ENCODE assay signal across 37 cellular contexts in genomic region chrX:151726751-151727150, GRCh38. TPM values are rescaled to one million over a fixed set of nuclear protein-coding genes. Genes with fewer than 3 reads are reported as not detected.
"Had no signal": no experiment of that assay in that cellular context is flagged by ENCODE, and none has a peak within 500 bp of the region (broad histone marks: within the 10 kb centered on the region; RNA-seq: fewer than 3 reads in every experiment).

No MANE protein-coding gene starts in this region.

- H3K27ac ChIP-seq: adrenal gland, body of pancreas, brain microvascular endothelial cell, breast epithelium, VCaP had no signal

- H3K36me3 ChIP-seq: adrenal gland, brain microvascular endothelial cell, breast epithelium had no signal

- H3K9me3 ChIP-seq: adrenal gland, body of pancreas, breast epithelium had no signal

- H3K4me3 ChIP-seq: adrenal gland, body of pancreas, breast epithelium had no signal

- FAIRE-seq: astrocyte, TTC549 had no signal

- H3K27me3 ChIP-seq: adrenal gland, body of pancreas, brain microvascular endothelial cell had no signal

- ATAC-seq: activated CD8-positive, alpha-beta T cell treated with anti-CD3 and anti-CD28 coated beads for 36 hours; activated naive CD4-positive, alpha-beta T cell treated with anti-CD3 and anti-CD28 coated beads, Interleukin-2, amount 50 U/mL, for 72 hours; activated T-helper 17 cell treated with anti-CD3 and anti-CD28 coated beads, Interleukin-2, amount 50 U/mL, for 72 hours; body of pancreas; T-cell; T-helper 17 cell had no signal

- H3K4me1 ChIP-seq: adrenal gland, breast epithelium had no signal

- DNase-seq: activated B cell treated with CpG ODN at 0.5 μM for 24 hours; activated CD4-positive, alpha-beta memory T cell treated with anti-CD3 and anti-CD28 coated beads for 36 hours; activated CD4-positive, alpha-beta T cell treated with anti-CD3 and anti-CD28 coated beads for 4 hours; activated CD4-positive, alpha-beta T cell treated with anti-CD3 and anti-CD28 coated beads, Interleukin-2, amount 10 ng/mL, durations not matched to agents 24 days and 14 days; activated CD4-positive, alpha-beta T cell treated with anti-CD3 and anti-CD28 coated beads, Interleukin-2, amount 50 U/mL, for 1 hour; activated CD4-positive, alpha-beta T cell treated with anti-CD3 and anti-CD28 coated beads, Interleukin-2, amount 50 U/mL, for 4 hours; activated CD4-positive, CD25-positive, alpha-beta regulatory T cell treated with anti-CD3 and anti-CD28 coated beads, Interleukin-2, amount 50 U/mL, for 72 hours; activated CD8-positive, alpha-beta memory T cell treated with anti-CD3 and anti-CD28 coated beads, Interleukin-2, amount 50 U/mL, for 4 hours; activated CD8-positive, alpha-beta T cell treated with anti-CD3 and anti-CD28 coated beads for 36 hours; activated effector memory CD4-positive, alpha-beta T cell treated with anti-CD3 and anti-CD28 coated beads, Interleukin-2, amount 50 U/mL, for 16 hours; activated gamma-delta T cell treated with Interleukin-2 at 50 U/mL for 16 hours; activated naive CD4-positive, alpha-beta T cell; activated naive CD4-positive, alpha-beta T cell treated with anti-CD3 and anti-CD28 coated beads for 36 hours; activated naive CD4-positive, alpha-beta T cell treated with anti-CD3 and anti-CD28 coated beads, Interleukin-2, amount 50 U/mL, for 16 hours; activated naive CD8-positive, alpha-beta T cell treated with anti-CD3 and anti-CD28 coated beads for 36 hours; activated T-cell treated with anti-CD3 and anti-CD28 coated beads for 4 hours; activated T-cell treated with anti-CD3 and anti-CD28 coated beads, Interleukin-2, amount 50 U/mL, for 1 hour; activated T-cell treated with anti-CD3 and anti-CD28 coated beads, Interleukin-2, amount 50 U/mL, for 48 hours; adrenal gland; amniotic stem cell; body of pancreas; brain microvascular endothelial cell; central memory CD4-positive, alpha-beta T cell; T-cell; T-helper 17 cell had no signal

RNA-seq across cellular contexts. Expression of gene CNGA2, which starts 7.8 kb away (rescaled TPM):
- total RNA-seq: activated B cell treated with CpG ODN at 0.5 μM for 24 hours; activated CD4-positive, alpha-beta memory T cell treated with anti-CD3 and anti-CD28 coated beads for 36 hours; activated CD4-positive, alpha-beta T cell treated with anti-CD3 and anti-CD28 coated beads, Interleukin-2, amount 10 ng/mL, durations not matched to agents 24 days and 14 days; activated CD8-positive, alpha-beta memory T cell treated with anti-CD3 and anti-CD28 coated beads for 36 hours; activated CD8-positive, alpha-beta T cell treated with anti-CD3 and anti-CD28 coated beads for 36 hours; activated naive CD4-positive, alpha-beta T cell treated with anti-CD3 and anti-CD28 coated beads for 36 hours; activated naive CD4-positive, alpha-beta T cell treated with anti-CD3 and anti-CD28 coated beads, Interleukin-2, amount 50 U/mL, for 72 hours; activated naive CD8-positive, alpha-beta T cell treated with anti-CD3 and anti-CD28 coated beads for 36 hours; activated T-helper 1 cell treated with anti-CD3 and anti-CD28 coated beads, Interleukin-12 subunit alpha, Interleukin-12 subunit beta, Interleukin-2, Interleukin-4 antibody, amounts not matched to agents 30 ng/mL and 10 ng/mL and 1 ng/mL, durations not matched to agents 14 hours and 24 hours and 36 hours; activated T-helper 17 cell treated with anti-CD3 and anti-CD28 coated beads, Interleukin-2, amount 50 U/mL, for 72 hours; adrenal gland; aorta; astrocyte; body of pancreas; breast epithelium; cardiac septum; T-cell; T-helper 1 cell treated with Interleukin-12 subunit alpha and Interleukin-12 subunit beta and Interleukin-4 antibody, amounts not matched to agents 30 ng/mL and 1 ng/mL, for 36 hours; T-helper 17 cell; T-helper 2 cell treated with Interferon-gamma antibody and Interleukin-4, amounts not matched to agents 100 ng/mL and 5 ng/mL, for 36 hours had no signal
- polyA plus RNA-seq: adrenal gland, aorta had no signal

RNA-seq across cellular contexts. Expression of gene FATE1, which starts 10.9 kb away (rescaled TPM):
- total RNA-seq: activated B cell treated with CpG ODN at 0.5 μM for 24 hours; activated CD4-positive, alpha-beta memory T cell treated with anti-CD3 and anti-CD28 coated beads for 36 hours; activated CD4-positive, alpha-beta T cell treated with anti-CD3 and anti-CD28 coated beads, Interleukin-2, amount 10 ng/mL, durations not matched to agents 24 days and 14 days; activated CD8-positive, alpha-beta memory T cell treated with anti-CD3 and anti-CD28 coated beads for 36 hours; activated CD8-positive, alpha-beta T cell treated with anti-CD3 and anti-CD28 coated beads for 36 hours; activated naive CD4-positive, alpha-beta T cell treated with anti-CD3 and anti-CD28 coated beads for 36 hours; activated naive CD4-positive, alpha-beta T cell treated with anti-CD3 and anti-CD28 coated beads, Interleukin-2, amount 50 U/mL, for 72 hours; activated naive CD8-positive, alpha-beta T cell treated with anti-CD3 and anti-CD28 coated beads for 36 hours; activated T-helper 1 cell treated with anti-CD3 and anti-CD28 coated beads, Interleukin-12 subunit alpha, Interleukin-12 subunit beta, Interleukin-2, Interleukin-4 antibody, amounts not matched to agents 30 ng/mL and 10 ng/mL and 1 ng/mL, durations not matched to agents 14 hours and 24 hours and 36 hours; activated T-helper 17 cell treated with anti-CD3 and anti-CD28 coated beads, Interleukin-2, amount 50 U/mL, for 72 hours; aorta; astrocyte; body of pancreas; breast epithelium; T-cell; T-helper 1 cell treated with Interleukin-12 subunit alpha and Interleukin-12 subunit beta and Interleukin-4 antibody, amounts not matched to agents 30 ng/mL and 1 ng/mL, for 36 hours; T-helper 17 cell; T-helper 2 cell treated with Interferon-gamma antibody and Interleukin-4, amounts not matched to agents 100 ng/mL and 5 ng/mL, for 36 hours had no signal
- polyA plus RNA-seq: aorta had no signal

RNA-seq across cellular contexts. Expression of gene PRRG3, which starts 31.5 kb away (rescaled TPM):
- total RNA-seq: activated B cell treated with CpG ODN at 0.5 μM for 24 hours; activated CD4-positive, alpha-beta memory T cell treated with anti-CD3 and anti-CD28 coated beads for 36 hours; activated CD4-positive, alpha-beta T cell treated with anti-CD3 and anti-CD28 coated beads, Interleukin-2, amount 10 ng/mL, durations not matched to agents 24 days and 14 days; activated CD8-positive, alpha-beta memory T cell treated with anti-CD3 and anti-CD28 coated beads for 36 hours; activated CD8-positive, alpha-beta T cell treated with anti-CD3 and anti-CD28 coated beads for 36 hours; activated naive CD4-positive, alpha-beta T cell treated with anti-CD3 and anti-CD28 coated beads for 36 hours; activated naive CD4-positive, alpha-beta T cell treated with anti-CD3 and anti-CD28 coated beads, Interleukin-2, amount 50 U/mL, for 72 hours; activated naive CD8-positive, alpha-beta T cell treated with anti-CD3 and anti-CD28 coated beads for 36 hours; activated T-helper 1 cell treated with anti-CD3 and anti-CD28 coated beads, Interleukin-12 subunit alpha, Interleukin-12 subunit beta, Interleukin-2, Interleukin-4 antibody, amounts not matched to agents 30 ng/mL and 10 ng/mL and 1 ng/mL, durations not matched to agents 14 hours and 24 hours and 36 hours; activated T-helper 17 cell treated with anti-CD3 and anti-CD28 coated beads, Interleukin-2, amount 50 U/mL, for 72 hours; T-cell; T-helper 1 cell treated with Interleukin-12 subunit alpha and Interleukin-12 subunit beta and Interleukin-4 antibody, amounts not matched to agents 30 ng/mL and 1 ng/mL, for 36 hours; T-helper 17 cell; T-helper 2 cell treated with Interferon-gamma antibody and Interleukin-4, amounts not matched to agents 100 ng/mL and 5 ng/mL, for 36 hours had no signal
- polyA plus RNA-seq: aorta had no signal
